In genomic region chr1:25755475-25756125, GRCh38 we compare ENCODE assay signal across 13 cellular contexts.
"Had no signal": no experiment of that assay in that cellular context is flagged by ENCODE, and none has a peak within 500 bp of the region (broad histone marks: within the 10 kb centered on the region; RNA-seq: fewer than 3 reads in every experiment).

No MANE protein-coding gene starts in this region.

- H3K4me1 ChIP-seq: testis, upper lobe of right lung had no signal

- DNase-seq: activated CD4-positive, alpha-beta T cell treated with anti-CD3 and anti-CD28 coated beads, Interleukin-2, amount 10 ng/mL, durations not matched to agents 24 days and 14 days; activated CD8-positive, alpha-beta memory T cell treated with anti-CD3 and anti-CD28 coated beads, Interleukin-2, amount 50 U/mL, for 48 hours; amniotic stem cell; left colon; lower lobe of right lung; psoas muscle; sigmoid colon; stomach; testis; upper lobe of right lung had no signal

- H3K27me3 ChIP-seq: sigmoid colon, stomach, testis, upper lobe of right lung had no signal

- FAIRE-seq: islet of Langerhans had no signal

- H3K27ac ChIP-seq: lower lobe of right lung, psoas muscle, stomach, testis, upper lobe of right lung had no signal

- H3K36me3 ChIP-seq: upper lobe of right lung had no signal

- H3K9me3 ChIP-seq: lower lobe of right lung, psoas muscle, sigmoid colon, stomach, testis, upper lobe of right lung had no signal

- H3K36me3 Mint-ChIP-seq: WTC11 had no signal

- H3K4me3 Mint-ChIP-seq: activated CD4-positive, alpha-beta T cell treated with anti-CD3 and anti-CD28 coated beads, Interleukin-2, amount 10 ng/mL, durations not matched to agents 24 days and 14 days; T-helper 1 cell treated with Interleukin-12 subunit alpha and Interleukin-12 subunit beta and Interleukin-4 antibody, amounts not matched to agents 30 μg/mL and 1 μg/mL, for 36 hours; WTC11 had no signal

- H3K4me3 ChIP-seq: lower lobe of right lung, psoas muscle, sigmoid colon, stomach, testis, upper lobe of right lung had no signal

- H3K27ac Mint-ChIP-seq: activated CD4-positive, alpha-beta T cell treated with anti-CD3 and anti-CD28 coated beads, Interleukin-2, amount 10 ng/mL, durations not matched to agents 24 days and 14 days; T-helper 1 cell treated with Interleukin-12 subunit alpha and Interleukin-12 subunit beta and Interleukin-4 antibody, amounts not matched to agents 30 μg/mL and 1 μg/mL, for 36 hours had no signal

- ATAC-seq: left colon, lower lobe of right lung, upper lobe of right lung, WTC11 had no signal

- H3K9me3 Mint-ChIP-seq: activated CD4-positive, alpha-beta T cell treated with anti-CD3 and anti-CD28 coated beads, Interleukin-2, amount 10 ng/mL, durations not matched to agents 24 days and 14 days; T-helper 1 cell treated with Interleukin-12 subunit alpha and Interleukin-12 subunit beta and Interleukin-4 antibody, amounts not matched to agents 30 μg/mL and 1 μg/mL, for 36 hours; WTC11 had no signal
